In the genomic region with DNA sequence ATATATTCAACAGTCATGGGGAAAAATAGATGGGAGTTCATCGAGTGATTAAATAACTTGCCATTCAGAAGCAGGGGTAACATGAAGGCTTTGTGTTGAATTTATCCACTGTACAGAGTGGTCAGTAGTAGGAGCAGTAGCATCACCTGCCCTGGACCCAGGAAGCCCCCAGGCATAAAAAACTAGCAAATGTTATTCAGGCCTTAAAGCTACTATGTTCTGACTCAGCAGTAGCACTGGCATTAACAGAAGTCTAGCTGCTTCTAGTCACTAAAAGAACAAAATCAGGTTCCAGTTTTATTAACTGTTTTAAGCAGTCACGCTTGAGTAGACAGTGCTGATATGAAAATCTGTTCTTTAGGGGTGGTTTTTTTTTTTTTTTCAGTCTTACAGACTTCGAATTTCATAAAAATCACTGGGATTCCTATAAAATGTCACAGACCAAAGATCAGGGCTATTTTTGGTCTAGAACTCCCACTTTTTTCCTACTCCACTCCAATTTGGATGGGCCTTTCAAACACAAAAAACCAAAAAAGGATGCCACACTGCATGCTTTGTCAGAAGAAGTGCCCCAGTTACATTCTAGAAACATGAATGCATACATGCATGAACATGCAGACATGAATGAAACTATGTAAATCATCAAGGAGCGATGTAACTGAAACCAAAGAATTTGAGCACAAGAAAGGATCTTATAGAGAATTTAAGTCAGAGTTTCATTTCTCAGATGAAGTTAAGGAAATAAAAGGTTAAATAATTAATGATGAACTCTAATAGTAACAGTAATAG, we compare ENCODE assay signal across 8 cellular contexts. TPM values are rescaled to one million over a fixed set of nuclear protein-coding genes. Genes with fewer than 3 reads are reported as not detected.
DNase-seq lines count a peak whose midpoint lies in the region; ATAC-seq and TF ChIP-seq lines count a peak whose summit lies in the region.

No MANE protein-coding gene starts in this region.

- CTCF ChIA-PET in activated CD8-positive, alpha-beta memory T cell treated with anti-CD3 and anti-CD28 coated beads, Interleukin-2, amount 10 ng/mL, durations not matched to agents 7 days and 5 days (lab: Charles Lee), result interaction anchor here (0.6 to 6.7 kb wide), 30 partner anchors 9 to 610 kb away, joined by 3 to 66 read pairs (median 4); a partner anchor contains a TSS

- H3K9me3 Mint-ChIP-seq in activated CD8-positive, alpha-beta memory T cell treated with anti-CD3 and anti-CD28 coated beads, Interleukin-2, amount 10 ng/mL, durations not matched to agents 7 days and 5 days (ENCODE audit: low read depth), result peaks cover 2% of the 10 kb centered on the region

- H3K4me3 Mint-ChIP-seq in activated CD8-positive, alpha-beta memory T cell treated with anti-CD3 and anti-CD28 coated beads, Interleukin-2, amount 10 ng/mL, durations not matched to agents 7 days and 5 days, result peak overlapping the region; percentile 2

- H3K4me1 Mint-ChIP-seq in activated CD8-positive, alpha-beta memory T cell treated with anti-CD3 and anti-CD28 coated beads, Interleukin-2, amount 10 ng/mL, durations not matched to agents 7 days and 5 days, result peaks cover 59% of the 10 kb centered on the region

- H3K4me3 ChIP-seq in retinal pigment epithelial cell (ENCODE audit: low read length), result no peak overlapping the region

- TF ChIP-seq CTCF in retinal pigment epithelial cell (conservative IDR thresholded peaks at IDR 0.05; ENCODE audit: low read depth, low read length), result peak; percentile 4

- ATAC-seq in activated CD8-positive, alpha-beta memory T cell treated with anti-CD3 and anti-CD28 coated beads, Interleukin-2, amount 10 ng/mL, durations not matched to agents 7 days and 5 days, result peak; percentile 31
- peak; percentile 49 for ATAC-seq in HG03196 (IDR thresholded peaks at IDR 0.05; ENCODE audit: unreplicated experiment)

- peak overlapping the region; percentile 92 for H3K27ac Mint-ChIP-seq in activated CD8-positive, alpha-beta memory T cell treated with anti-CD3 and anti-CD28 coated beads, Interleukin-2, amount 10 ng/mL, durations not matched to agents 7 days and 5 days

- H3K27me3 Mint-ChIP-seq in activated CD8-positive, alpha-beta memory T cell treated with anti-CD3 and anti-CD28 coated beads, Interleukin-2, amount 10 ng/mL, durations not matched to agents 7 days and 5 days, result no peaks in the 10 kb centered on the region

- H3K36me3 Mint-ChIP-seq in activated CD8-positive, alpha-beta memory T cell treated with anti-CD3 and anti-CD28 coated beads, Interleukin-2, amount 10 ng/mL, durations not matched to agents 7 days and 5 days, result peaks cover 58% of the 10 kb centered on the region

- no peak for DNase-seq in activated CD8-positive, alpha-beta memory T cell treated with anti-CD3 and anti-CD28 coated beads, Interleukin-2, amount 10 ng/mL, durations not matched to agents 7 days and 5 days
- no peak for DNase-seq in activated CD8-positive, alpha-beta memory T cell treated with anti-CD3 and anti-CD28 coated beads for 24 hours
- DNase-seq in amniotic stem cell (lab: John Stamatoyannopoulos, UW) (peak; percentile 7), retinal pigment epithelial cell (ENCODE audit: low read depth) (no peak), dedifferentiated amniotic fluid mesenchymal stem cell (ENCODE audit: extremely low spot score) (no peak), DMS114 treated with DMSO at 0.1 percent for 48 hours (lab: John Stamatoyannopoulos, UW; ENCODE audit: unreplicated experiment) (no peak), NCI-H1436 treated with DMSO at 0.1 percent for 48 hours (lab: John Stamatoyannopoulos, UW) (no peak)

RNA-seq across cellular contexts. Expression of a gene that starts 31.6 kb away (rescaled TPM):
- total RNA-seq in activated CD8-positive, alpha-beta memory T cell treated with anti-CD3 and anti-CD28 coated beads, Interleukin-2, amount 10 ng/mL, durations not matched to agents 7 days and 5 days, result 10 to 100 TPM; 30.8 to 35.9 TPM
